8 cellular contexts compared by ENCODE assay signal in genomic region chr20:36460648-36461599, GRCh38.
DNase-seq lines count a peak whose midpoint lies in the region; ATAC-seq and TF ChIP-seq lines count a peak whose summit lies in the region.

No MANE protein-coding gene starts in this region.

- DNase-seq in DMS114 treated with DMSO at 0.1 percent for 48 hours (lab: John Stamatoyannopoulos, UW; ENCODE audit: unreplicated experiment) (peak; percentile 73), HuH-7.5 (ENCODE audit: low spot score) (peak; percentile 97), OCI-M1 (lab: John Stamatoyannopoulos, UW) (peak; percentile 92), erythroblast (lab: John Stamatoyannopoulos, UW) (peak; percentile 91 to 96)
- DNase-seq in activated T-cell treated with anti-CD3 and anti-CD28 coated beads, Interleukin-2, amount 50 U/mL, for 1 hour: peak; percentile 90
- DNase-seq in stimulated activated CD8-positive, alpha-beta memory T cell treated with anti-CD3 and anti-CD28 coated beads, Interleukin-4, amount 100 ng/mL, for 4 hours (ENCODE audit: low read depth in 2 of 2, low spot score in 1 of 2): peak; percentile 79 to 81

- peak overlapping the region; percentile 20 for H3K4me3 ChIP-seq in mucosa of stomach (ENCODE audit: low read length)

- peak overlapping the region; percentile 65 for H3K9ac ChIP-seq in mucosa of stomach (ENCODE audit: low read length)

- TF ChIP-seq POLR2A in erythroblast (IDR thresholded peaks at IDR 0.05; ENCODE audit: low read length): peak; percentile 44

- H3K4me1 ChIP-seq in mucosa of stomach (ENCODE audit: control insufficient read depth, insufficient read depth, low read length): peaks cover 41% of the 10 kb centered on the region

- H3K36me3 ChIP-seq in mucosa of stomach (ENCODE audit: control insufficient read depth, insufficient read depth, low read length): no peaks in the 10 kb centered on the region

- H3K27me3 ChIP-seq in mucosa of stomach (ENCODE audit: control insufficient read depth, insufficient read depth, low read length): no peaks in the 10 kb centered on the region

- no peaks in the 10 kb centered on the region for H3K9me3 ChIP-seq in mucosa of stomach (ENCODE audit: control insufficient read depth, low read length)

- ATAC-seq in GM21528 (IDR thresholded peaks at IDR 0.05; ENCODE audit: low FRiP score, unreplicated experiment): peak; percentile 48

Comparison
In these comparisons a context has a peak if more than half of its experiments do, and no peak if none do; other contexts are left out.
1. Peak in every context shown above with its lines: DNase-seq, ATAC-seq and H3K4me3 ChIP-seq.